In the genomic region with DNA sequence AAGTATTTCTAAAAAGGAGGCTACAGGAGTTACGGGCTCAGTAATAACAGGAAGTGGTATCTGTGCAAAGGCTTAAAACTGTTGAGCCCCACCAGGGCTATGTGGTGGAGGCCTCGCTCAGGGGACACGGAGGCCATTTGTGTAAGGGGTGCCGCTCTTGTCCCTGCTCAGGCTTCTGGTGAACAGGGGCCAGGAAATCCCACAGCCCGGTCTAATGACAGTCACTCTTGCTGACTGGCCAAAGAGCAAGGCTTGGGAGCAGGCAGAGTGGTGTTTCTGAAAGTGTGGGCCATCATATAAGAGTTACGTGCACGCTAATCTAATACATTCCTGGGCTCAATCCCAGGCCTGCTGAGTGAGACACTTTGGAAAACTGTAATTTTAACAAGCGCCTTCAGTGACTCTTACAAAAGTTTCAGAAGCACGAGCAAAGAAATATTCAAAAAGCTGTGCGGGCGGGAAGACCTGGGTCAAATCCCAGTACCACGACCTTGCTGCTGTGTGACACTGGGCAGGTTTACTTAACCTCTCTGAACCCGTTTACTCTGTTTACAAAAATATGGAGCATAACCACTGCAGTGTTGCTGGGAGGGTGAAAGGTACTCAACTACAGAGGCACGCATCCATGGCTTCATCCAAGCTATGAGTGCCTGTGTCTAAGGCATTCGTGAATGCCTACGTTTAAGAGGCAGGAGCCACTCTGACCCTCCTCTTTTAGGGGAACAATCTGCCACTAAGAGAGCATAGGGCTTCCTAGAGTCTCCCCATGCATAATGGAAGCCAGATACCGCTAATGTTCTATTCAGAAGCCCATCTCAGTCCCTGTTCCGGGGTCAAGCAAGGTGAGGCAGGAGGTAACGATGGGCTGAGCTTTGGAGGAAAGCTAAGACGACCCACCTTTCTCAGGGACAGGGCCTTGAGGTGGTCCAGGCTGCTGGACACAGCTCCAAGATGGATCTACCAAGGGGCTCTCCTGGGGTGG, we compare ENCODE assay signal across 10 cellular contexts. TPM values are rescaled to one million over a fixed set of nuclear protein-coding genes. Genes with fewer than 3 reads are reported as not detected.
A peak's percentile ranks its signal among the peaks of the same experiment; 100 is the strongest.
DNase-seq lines count a peak whose midpoint lies in the region; ATAC-seq and TF ChIP-seq lines count a peak whose summit lies in the region.
"Had no signal": no experiment of that assay in that cellular context is flagged by ENCODE, and none has a peak within 500 bp of the region (broad histone marks: within the 10 kb centered on the region; RNA-seq: fewer than 3 reads in every experiment).

No MANE protein-coding gene starts in this region.

- TF ChIP-seq CTCF in left ventricle myocardium inferior (IDR thresholded peaks at IDR 0.05; ENCODE audit: borderline replicate concordance) (no peak), mucosa of descending colon (IDR thresholded peaks at IDR 0.05) (no peak), vagina (IDR thresholded peaks at IDR 0.05) (no peak)

- intact Hi-C loops in left ventricle myocardium inferior (cut with micrococcal nuclease) = no loop called here
- intact Hi-C loops in cardiac septum (cut with DNase I) = loop anchor here (5.0 kb wide), 2 partner anchors 74 to 124 kb away; no protein-coding TSS in a partner anchor
- intact Hi-C loops in mucosa of descending colon (cut with DNase I, micrococcal nuclease) = no loop called here
- intact Hi-C loops in vagina (cut with DNase I) = no loop called here

- H3K9me3 ChIP-seq in left ventricle myocardium inferior (replicated peaks) (no peaks in the 10 kb centered on the region), adipocyte (ENCODE audit: control insufficient read depth, low read length) (no peaks in the 10 kb centered on the region), mucosa of descending colon (peaks cover 3% of the 10 kb centered on the region), vagina (no peaks in the 10 kb centered on the region)
- H3K9me3 ChIP-seq: SJCRH30 had no signal

- H3K27me3 ChIP-seq in left ventricle myocardium inferior (ENCODE audit: low read depth) = peaks cover 93% of the 10 kb centered on the region
- no peaks in the 10 kb centered on the region for H3K27me3 ChIP-seq in adipocyte (replicated peaks; ENCODE audit: control insufficient read depth, insufficient read depth, low read length)
- H3K27me3 ChIP-seq in vagina = no peaks in the 10 kb centered on the region
- H3K27me3 ChIP-seq: SJCRH30 had no signal

- DNase-seq in left ventricle myocardium inferior (no peak), cardiac septum (ENCODE audit: low spot score) (no peak), adipocyte (ENCODE audit: low read depth) (no peak), mucosa of descending colon (no peak), vagina (ENCODE audit: extremely low spot score in 2 of 2) (no peak), DMS153 (lab: John Stamatoyannopoulos, UW) (no peak)
- DNase-seq: SJCRH30 had no signal

- H3K36me3 ChIP-seq in left ventricle myocardium inferior (no peaks in the 10 kb centered on the region), adipocyte (ENCODE audit: control insufficient read depth, insufficient read depth, low read length, severe bottlenecking) (peaks cover 7% of the 10 kb centered on the region), mucosa of descending colon (ENCODE audit: low read depth) (no peaks in the 10 kb centered on the region), vagina (no peaks in the 10 kb centered on the region)
- H3K36me3 ChIP-seq: SJCRH30 had no signal

- H3K4me1 ChIP-seq in left ventricle myocardium inferior = peaks cover 17% of the 10 kb centered on the region
- peaks cover 27% of the 10 kb centered on the region for H3K4me1 ChIP-seq in adipocyte (ENCODE audit: control insufficient read depth, insufficient read depth, low read length)
- H3K4me1 ChIP-seq in mucosa of descending colon (ENCODE audit: low read depth) = no peaks in the 10 kb centered on the region
- H3K4me1 ChIP-seq in vagina = peaks cover 37% of the 10 kb centered on the region
- H3K4me1 ChIP-seq: SJCRH30 had no signal

- ATAC-seq in mucosa of descending colon (peak; percentile 40), GM21423 (IDR thresholded peaks at IDR 0.05; ENCODE audit: unreplicated experiment) (no peak), HG03469 (IDR thresholded peaks at IDR 0.05; ENCODE audit: unreplicated experiment) (no peak)

- TF ChIP-seq POLR2A in vagina (IDR thresholded peaks at IDR 0.05) = no peak

- H3K27ac ChIP-seq in left ventricle myocardium inferior (replicated peaks) = peak overlapping the region; percentile 52
- H3K27ac ChIP-seq in vagina = peak overlapping the region; percentile 7
- H3K27ac ChIP-seq: epithelial cell of prostate, SJCRH30 had no signal

- H3K9ac ChIP-seq in adipocyte (ENCODE audit: low read length) = peak overlapping the region; percentile 84

- peak overlapping the region; percentile 68 for H3K4me3 ChIP-seq in left ventricle myocardium inferior
- H3K4me3 ChIP-seq in adipocyte (ENCODE audit: low read length) = peak overlapping the region; percentile 82
- H3K4me3 ChIP-seq in mucosa of descending colon = no peak overlapping the region
- peak overlapping the region; percentile 56 to 72 for H3K4me3 ChIP-seq in vagina

RNA-seq across cellular contexts. Expression of gene ATP10A, which starts 2.0 kb away (rescaled TPM):
- total RNA-seq in left ventricle myocardium inferior = 0.58 TPM
- 0.94 TPM for total RNA-seq in cardiac septum
- total RNA-seq in mucosa of descending colon = 1 to 10 TPM; 2.4 to 4.5 (median 2.7) TPM
- 3.2 TPM for total RNA-seq in vagina
